12 cellular contexts compared by ENCODE assay signal in the genomic region with DNA sequence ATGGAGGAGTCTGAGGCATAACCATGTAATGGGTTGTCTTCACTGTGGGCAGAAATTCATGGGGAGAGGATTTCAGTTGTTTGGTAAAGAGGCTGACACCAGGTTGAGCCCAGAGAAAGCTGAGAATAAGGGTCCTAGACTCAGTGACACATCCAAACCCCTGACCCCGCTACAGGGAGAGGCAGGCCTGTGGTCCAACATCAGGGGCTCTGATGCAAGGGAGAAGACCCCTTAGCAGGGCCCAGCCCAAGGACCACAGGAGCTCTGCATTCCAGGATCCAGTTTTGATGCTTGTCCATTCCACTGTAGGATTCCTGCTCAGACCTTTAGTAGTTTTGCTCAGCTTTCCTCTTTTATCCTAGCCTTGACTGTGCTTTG. TPM values are rescaled to one million over a fixed set of nuclear protein-coding genes. Genes with fewer than 3 reads are reported as not detected.
DNase-seq lines count a peak whose midpoint lies in the region.
"Had no signal": no experiment of that assay in that cellular context is flagged by ENCODE, and none has a peak within 500 bp of the region (broad histone marks: within the 10 kb centered on the region; RNA-seq: fewer than 3 reads in every experiment).

No MANE protein-coding gene starts in this region.

- peak overlapping the region in 3 of 4 donors; percentile 5 to 81 (median 67) for H3K4me3 Mint-ChIP-seq in IgD-negative memory B cell
- peak overlapping the region; percentile 78 for H3K4me3 Mint-ChIP-seq in activated naive CD8-positive, alpha-beta T cell treated with anti-CD3 and anti-CD28 coated beads for 36 hours

- H3K27me3 Mint-ChIP-seq in IgD-negative memory B cell = no peaks in the 10 kb centered on the region
- H3K27me3 Mint-ChIP-seq in activated naive CD8-positive, alpha-beta T cell treated with anti-CD3 and anti-CD28 coated beads for 36 hours = no peaks in the 10 kb centered on the region

- peak; percentile 66 for DNase-seq in NK-92 treated with Interleukin-12 subunit alpha and Interleukin-12 subunit beta, amount 100 ng/mL, for 24 hours (lab: John Stamatoyannopoulos, UW)
- DNase-seq in NK-92 (lab: John Stamatoyannopoulos, UW; ENCODE audit: unreplicated experiment) (no peak), posterior vena cava (ENCODE audit: low spot score) (peak; percentile 47), NCI-H187 (lab: John Stamatoyannopoulos, UW) (no peak), SK-N-DZ (ENCODE audit: low spot score) (no peak), DMS79 treated with DMSO at 0.1 percent for 48 hours (lab: John Stamatoyannopoulos, UW) (no peak)
- no peak for DNase-seq in activated naive CD8-positive, alpha-beta T cell treated with anti-CD3 and anti-CD28 coated beads for 36 hours
- DNase-seq: cortex of kidney, hippocampal formation, NCI-H146, NCI-H524 had no signal

- no peaks in the 10 kb centered on the region for H3K36me3 Mint-ChIP-seq in IgD-negative memory B cell
- H3K36me3 Mint-ChIP-seq in activated naive CD8-positive, alpha-beta T cell treated with anti-CD3 and anti-CD28 coated beads for 36 hours = peaks cover 64% of the 10 kb centered on the region

- peak overlapping the region; percentile 55 to 71 (median 65) for H3K27ac Mint-ChIP-seq in IgD-negative memory B cell
- H3K27ac Mint-ChIP-seq in activated naive CD8-positive, alpha-beta T cell treated with anti-CD3 and anti-CD28 coated beads for 36 hours = peak overlapping the region; percentile 99

- intact Hi-C loops in posterior vena cava (cut with DNase I) = no loop called here

- H3K4me1 Mint-ChIP-seq in IgD-negative memory B cell = peaks cover 32 to 62% (median 45%) of the 10 kb centered on the region in 3 donors
- H3K4me1 Mint-ChIP-seq in activated naive CD8-positive, alpha-beta T cell treated with anti-CD3 and anti-CD28 coated beads for 36 hours = peaks cover 77% of the 10 kb centered on the region

- no peaks in the 10 kb centered on the region for H3K9me3 Mint-ChIP-seq in IgD-negative memory B cell
- H3K9me3 Mint-ChIP-seq in activated naive CD8-positive, alpha-beta T cell treated with anti-CD3 and anti-CD28 coated beads for 36 hours = peaks cover 13% of the 10 kb centered on the region

RNA-seq across cellular contexts. Expression of a gene that starts 15.5 kb away (rescaled TPM):
- polyA plus RNA-seq in IgD-negative memory B cell = 1.6 TPM
- total RNA-seq in activated naive CD8-positive, alpha-beta T cell treated with anti-CD3 and anti-CD28 coated beads for 36 hours = 10 to 100 TPM; 14.0 to 14.4 TPM
- 1 to 10 TPM; 3.2 to 6.4 TPM for total RNA-seq in posterior vena cava
- polyA plus RNA-seq in SK-N-DZ (2014; cell fraction: cytosol; rRNA removed) = 0.07 TPM in 1 of 2 replicates, not detected in the other
- not detected in 2 replicates for polyA plus RNA-seq in SK-N-DZ (2014; cell fraction: nucleus; rRNA removed)

Comparison
In these comparisons a context has a peak if more than half of its experiments do, and no peak if none do; other contexts are left out.
1. DNase-seq: peak in NK-92 treated with Interleukin-12 subunit alpha and Interleukin-12 subunit beta, amount 100 ng/mL, for 24 hours (single experiment) and posterior vena cava (single experiment); none in NK-92 (single experiment), activated naive CD8-positive, alpha-beta T cell treated with anti-CD3 and anti-CD28 coated beads for 36 hours (single experiment), NCI-H187 (0 of 2), SK-N-DZ (single experiment) and DMS79 treated with DMSO at 0.1 percent for 48 hours (single experiment).